15 cellular contexts compared by ENCODE assay signal in genomic region chr13:98301721-98302120, GRCh38.
DNase-seq lines count a peak whose midpoint lies in the region; ATAC-seq and TF ChIP-seq lines count a peak whose summit lies in the region.
"Had no signal": no experiment of that assay in that cellular context is flagged by ENCODE, and none has a peak within 500 bp of the region (broad histone marks: within the 10 kb centered on the region; RNA-seq: fewer than 3 reads in every experiment).

No MANE protein-coding gene starts in this region.

- H3K9me3 ChIP-seq in adipocyte (ENCODE audit: control insufficient read depth, low read length) (no peaks in the 10 kb centered on the region), sigmoid colon (no peaks in the 10 kb centered on the region), SK-N-SH (no peaks in the 10 kb centered on the region)
- H3K9me3 ChIP-seq: BE2C, uterus had no signal

- H3K4me3 ChIP-seq in adipocyte (ENCODE audit: low read length) (no peak overlapping the region), sigmoid colon (peak overlapping the region in 2 of 4 donors; percentile 15), SK-N-SH (ENCODE audit: low read depth in 2 of 2, low read length in 1 of 2) (no peak overlapping the region)
- H3K4me3 ChIP-seq: cardiac muscle cell, uterus had no signal

- no peak for TF ChIP-seq POLR2A in sigmoid colon (IDR thresholded peaks at IDR 0.05)

- no peak overlapping the region for H3K4me2 ChIP-seq in SK-N-SH

- H3K27me3 ChIP-seq in adipocyte (replicated peaks; ENCODE audit: control insufficient read depth, insufficient read depth, low read length) (no peaks in the 10 kb centered on the region), sigmoid colon (no peaks in the 10 kb centered on the region), SK-N-SH (ENCODE audit: insufficient read depth) (no peaks in the 10 kb centered on the region)
- H3K27me3 ChIP-seq: BE2C, cardiac muscle cell, uterus had no signal

- CTCF ChIA-PET in GM10248 (lab: Yijun Ruan, JAX), result no interaction called here
- CTCF ChIA-PET in SK-N-SH (lab: Yijun Ruan, JAX), result interaction anchor here (1.3 kb wide), 1 partner anchor 446 kb away, joined by 3 read pairs; no protein-coding TSS in a partner anchor

- H3K36me3 ChIP-seq in adipocyte (ENCODE audit: control insufficient read depth, insufficient read depth, low read length, severe bottlenecking), result no peaks in the 10 kb centered on the region
- H3K36me3 ChIP-seq in sigmoid colon, result no peaks in the 10 kb centered on the region
- H3K36me3 ChIP-seq in SK-N-SH (replicated peaks in 1 of 2; ENCODE audit: control insufficient read depth in 1 of 2, insufficient read depth in 2 of 2, low read length in 1 of 2), result no peaks in the 10 kb centered on the region
- H3K36me3 ChIP-seq: BE2C, cardiac muscle cell, uterus had no signal

- H3K4me1 ChIP-seq in adipocyte (ENCODE audit: control insufficient read depth, insufficient read depth, low read length), result peaks cover 23% of the 10 kb centered on the region
- peaks cover 0 to 67% (median 48%) of the 10 kb centered on the region in 4 donors for H3K4me1 ChIP-seq in sigmoid colon
- peaks cover 0 to 10% of the 10 kb centered on the region in 2 experiments; a peak in 1 of 4 replicates for H3K4me1 ChIP-seq in SK-N-SH (ENCODE audit: control insufficient read depth in 1 of 2, insufficient read depth in 2 of 2, low read depth in 1 of 2, low read length in 1 of 2)
- H3K4me1 ChIP-seq: uterus had no signal

- H3K9ac ChIP-seq in adipocyte (ENCODE audit: low read length) (no peak overlapping the region), SK-N-SH (no peak overlapping the region)

- peak overlapping the region; percentile 41 to 84 (median 74) for H3K27ac ChIP-seq in sigmoid colon
- H3K27ac ChIP-seq in SK-N-SH (ENCODE audit: low read depth in 2 of 2, low read length in 1 of 2), result no peak overlapping the region
- H3K27ac ChIP-seq: cardiac muscle cell, epithelial cell of prostate had no signal

- H3F3A ChIP-seq in SK-N-SH (replicated peaks; ENCODE audit: insufficient read depth), result no peaks in the 10 kb centered on the region

- intact Hi-C loops in sigmoid colon (cut with DNase I), result no loop called here

- WGBS in sigmoid colon, 2 donors, result 21 to 59% methylated on average over 7 of the region's 7 CpGs
- 92% methylated on average over 7 of the region's 7 CpGs for WGBS in SK-N-SH (ENCODE audit: low lambda C conversion rate)

- H3K9me2 ChIP-seq in SK-N-SH, result no peaks in the 10 kb centered on the region

- DNase-seq in Daoy (ENCODE audit: low read depth) (peak; percentile 29), adipocyte (ENCODE audit: low read depth) (peak; percentile 70), hepatic stellate cell (ENCODE audit: low spot score) (peak; percentile 61), sigmoid colon (no peak), SHP77 (lab: John Stamatoyannopoulos, UW) (no peak), GM10248 (ENCODE audit: extremely low spot score) (no peak), SK-N-SH (no peak)
- DNase-seq: activated gamma-delta T cell, BE2C, NCI-H1930, uterus had no signal

- TF ChIP-seq EP300 in sigmoid colon (IDR thresholded peaks at IDR 0.05) (no peak), SK-N-SH (IDR thresholded peaks at IDR 0.05; ENCODE audit: borderline replicate concordance in 1 of 2, low read depth in 1 of 2, low read length in 1 of 2) (no peak)

- TF ChIP-seq CTCF in sigmoid colon (IDR thresholded peaks at IDR 0.05), result no peak
- no peak for TF ChIP-seq CTCF in GM10248 (IDR thresholded peaks at IDR 0.05; ENCODE audit: control extremely low read depth, extremely low read depth, low read depth, missing control alignments)
- no peak for TF ChIP-seq CTCF in SK-N-SH (IDR thresholded peaks at IDR 0.05)

- no peak for ATAC-seq in HG03460 (IDR thresholded peaks at IDR 0.05; ENCODE audit: unreplicated experiment)
- ATAC-seq: Right ventricle myocardium inferior had no signal

- POLR2A ChIA-PET in GM10248 (lab: Yijun Ruan, JAX) (no interaction called here), SK-N-SH (lab: Yijun Ruan, JAX) (no interaction called here)

- H4K20me1 ChIP-seq in SK-N-SH (ENCODE audit: insufficient read depth), result no peaks in the 10 kb centered on the region; the same call in 1 of the 2 replicates

- H3K79me2 ChIP-seq in SK-N-SH (ENCODE audit: insufficient read depth), result peaks cover 15% of the 10 kb centered on the region; the same call in 1 of the 2 replicates

- H2AFZ ChIP-seq in SK-N-SH (ENCODE audit: low read depth), result no peak overlapping the region

- TF ChIP-seq RAD21 in SK-N-SH (IDR thresholded peaks at IDR 0.05; ENCODE audit: low read length), result no peak

TF ChIP-seq in SK-N-SH, 30 proteins besides CTCF, POLR2A, EP300 and RAD21:
- TF ChIP-seq ELF1 (IDR thresholded peaks at IDR 0.05) (no peak), IRF3 (IDR thresholded peaks at IDR 0.05; ENCODE audit: low read depth, low read length) (no peak), EZH2phosphoT487 (IDR thresholded peaks at IDR 0.05; ENCODE audit: borderline replicate concordance, low read depth) (no peak), REST (IDR thresholded peaks at IDR 0.05; ENCODE audit: low read depth, low read length) (no peak), GATA2 (CRISPR knock-in tag; IDR thresholded peaks at IDR 0.05) (no peak), SIN3A (IDR thresholded peaks at IDR 0.05; ENCODE audit: borderline replicate concordance, low read depth, low read length) (no peak), RFX5 (IDR thresholded peaks at IDR 0.05; ENCODE audit: low read length) (no peak), JUND (IDR thresholded peaks at IDR 0.05) (no peak), TCF12 (IDR thresholded peaks at IDR 0.05) (no peak), SMC3 (IDR thresholded peaks at IDR 0.05; ENCODE audit: low read depth, low read length) (no peak), MAX (IDR thresholded peaks at IDR 0.05; ENCODE audit: low read depth) (no peak), GABPA (IDR thresholded peaks at IDR 0.05; ENCODE audit: low read depth) (no peak), FOXM1 (IDR thresholded peaks at IDR 0.05; ENCODE audit: low read depth) (no peak), NRF1 (IDR thresholded peaks at IDR 0.05; ENCODE audit: low read depth, low read length) (no peak), ZBTB33 (IDR thresholded peaks at IDR 0.05; ENCODE audit: borderline replicate concordance, low read depth) (no peak), RXRA (IDR thresholded peaks at IDR 0.05; ENCODE audit: borderline replicate concordance, low read depth) (no peak), FOSL2 (IDR thresholded peaks at IDR 0.05; ENCODE audit: borderline replicate concordance, low read depth) (no peak), NFIC (IDR thresholded peaks at IDR 0.05; ENCODE audit: borderline replicate concordance) (no peak), POLR2AphosphoS5 (IDR thresholded peaks at IDR 0.05; ENCODE audit: low read depth, low read length) (no peak)
TF ChIP-seq in SK-N-SH: peak in this region for 0.

Comparison
In these comparisons a context has a peak if more than half of its experiments do, and no peak if none do; other contexts are left out.
1. DNase-seq: peak in Daoy (single experiment), adipocyte (single experiment) and hepatic stellate cell (single experiment); none in sigmoid colon (single experiment), SHP77 (0 of 2), GM10248 (single experiment) and SK-N-SH (single experiment).
2. H3K27ac ChIP-seq: peak in sigmoid colon (4 of 4); none in SK-N-SH (0 of 2).